ENCODE assay signal across 19 cellular contexts in genomic region chr14:101062611-101063010, GRCh38.
"Had no signal": no experiment of that assay in that cellular context is flagged by ENCODE, and none has a peak within 500 bp of the region (broad histone marks: within the 10 kb centered on the region; RNA-seq: fewer than 3 reads in every experiment).

No MANE protein-coding gene starts in this region.

- ATAC-seq: activated CD8-positive, alpha-beta T cell treated with anti-CD3 and anti-CD28 coated beads, Interleukin-2, amount 10 ng/mL, durations not matched to agents 7 days and 5 days; activated T-cell treated with anti-CD3 and anti-CD28 coated beads, Interleukin-2, amount 50 U/mL, for 72 hours; body of pancreas; left ventricle myocardium superior; naive thymus-derived CD8-positive, alpha-beta T cell had no signal

- H3K27ac Mint-ChIP-seq: activated B cell treated with CpG ODN at 0.5 μM for 24 hours; activated CD4-positive, alpha-beta T cell treated with anti-CD3 and anti-CD28 coated beads, Interleukin-2, amount 10 ng/mL, durations not matched to agents 24 days and 14 days; activated CD8-positive, alpha-beta T cell treated with anti-CD3 and anti-CD28 coated beads, Interleukin-2, amount 10 ng/mL, durations not matched to agents 7 days and 5 days; activated naive CD8-positive, alpha-beta T cell; activated T-cell treated with anti-CD3 and anti-CD28 coated beads, Interleukin-2, amount 50 U/mL, for 72 hours; naive thymus-derived CD8-positive, alpha-beta T cell; T-helper 1 cell treated with Interleukin-12 subunit alpha and Interleukin-12 subunit beta and Interleukin-4 antibody, amounts not matched to agents 30 μg/mL and 1 μg/mL, for 36 hours; type B pancreatic cell had no signal

- H3K9me3 Mint-ChIP-seq: central memory CD8-positive, alpha-beta T cell had no signal

- H3K36me3 Mint-ChIP-seq: activated naive CD8-positive, alpha-beta T cell; naive thymus-derived CD8-positive, alpha-beta T cell; type B pancreatic cell had no signal

- H3K27me3 Mint-ChIP-seq: activated CD4-positive, alpha-beta T cell treated with anti-CD3 and anti-CD28 coated beads, Interleukin-2, amount 10 ng/mL, durations not matched to agents 24 days and 14 days had no signal

- H3K4me3 Mint-ChIP-seq: activated B cell treated with CpG ODN at 0.5 μM for 24 hours; activated CD4-positive, alpha-beta T cell treated with anti-CD3 and anti-CD28 coated beads, Interleukin-2, amount 10 ng/mL, durations not matched to agents 24 days and 14 days; activated CD8-positive, alpha-beta T cell treated with anti-CD3 and anti-CD28 coated beads, Interleukin-2, amount 10 ng/mL, durations not matched to agents 7 days and 5 days; activated naive CD8-positive, alpha-beta T cell; activated T-cell treated with anti-CD3 and anti-CD28 coated beads, Interleukin-2, amount 50 U/mL, for 72 hours; central memory CD8-positive, alpha-beta T cell; naive thymus-derived CD8-positive, alpha-beta T cell; T-helper 1 cell treated with Interleukin-12 subunit alpha and Interleukin-12 subunit beta and Interleukin-4 antibody, amounts not matched to agents 30 μg/mL and 1 μg/mL, for 36 hours had no signal

- H3K4me1 Mint-ChIP-seq: activated B cell treated with CpG ODN at 0.5 μM for 24 hours; activated CD4-positive, alpha-beta T cell treated with anti-CD3 and anti-CD28 coated beads, Interleukin-2, amount 10 ng/mL, durations not matched to agents 24 days and 14 days; central memory CD8-positive, alpha-beta T cell; naive thymus-derived CD8-positive, alpha-beta T cell had no signal

- DNase-seq: activated B cell treated with CpG ODN at 0.5 μM for 24 hours; activated CD4-positive, alpha-beta T cell treated with anti-CD3 and anti-CD28 coated beads, Interleukin-2, amount 10 ng/mL, durations not matched to agents 24 days and 14 days; activated CD8-positive, alpha-beta memory T cell treated with anti-CD3 and anti-CD28 coated beads, Interleukin-2, amount 50 U/mL, for 4 hours; activated CD8-positive, alpha-beta T cell treated with anti-CD3 and anti-CD28 coated beads, Interleukin-2, amount 10 ng/mL, durations not matched to agents 7 days and 5 days; activated gamma-delta T cell treated with Interleukin-2 at 50 U/mL for 16 hours; activated T-cell treated with anti-CD3 and anti-CD28 coated beads, Interleukin-2, amount 50 U/mL, for 72 hours; body of pancreas; kidney glomerular epithelial cell; left ventricle myocardium superior; mesenchymal stem cell; SIG-M5; stimulated activated CD4-positive, alpha-beta T cell treated with anti-CD3 and anti-CD28 coated beads, Interleukin-4, amount 100 ng/mL, for 4 hours; stimulated activated CD8-positive, alpha-beta memory T cell treated with anti-CD3 and anti-CD28 coated beads, Interleukin-4, amount 100 ng/mL, for 48 hours; stimulated activated naive CD4-positive, alpha-beta T cell treated with Interleukin-2 at 50 U/mL for 16 hours had no signal
